In genomic region chr3:57738406-57738805, GRCh38 we compare ENCODE assay signal across 19 cellular contexts. TPM values are rescaled to one million over a fixed set of nuclear protein-coding genes. Genes with fewer than 3 reads are reported as not detected.
DNase-seq lines count a peak whose midpoint lies in the region; ATAC-seq and TF ChIP-seq lines count a peak whose summit lies in the region.
"Had no signal": no experiment of that assay in that cellular context is flagged by ENCODE, and none has a peak within 500 bp of the region (broad histone marks: within the 10 kb centered on the region; RNA-seq: fewer than 3 reads in every experiment).

No MANE protein-coding gene starts in this region.

- H3K27me3 ChIP-seq in heart left ventricle (no peaks in the 10 kb centered on the region), right cardiac atrium (ENCODE audit: control insufficient read depth, insufficient read depth) (no peaks in the 10 kb centered on the region), fibroblast of lung (ENCODE audit: control insufficient read depth, insufficient read depth, low read length) (no peaks in the 10 kb centered on the region), parathyroid adenoma (ENCODE audit: control insufficient read depth, insufficient read depth, low read length) (no peaks in the 10 kb centered on the region)

- ATAC-seq in heart left ventricle = peak; percentile 56 to 72 (median 58)
- ATAC-seq in right cardiac atrium = no peak
- no peak for ATAC-seq in GM18517 (IDR thresholded peaks at IDR 0.05; ENCODE audit: unreplicated experiment)
- ATAC-seq: A549, HepG2 had no signal

- DNase-seq in heart left ventricle = no peak
- DNase-seq in right cardiac atrium = no peak
- DNase-seq in fibroblast of lung (ENCODE audit: low read depth in 2 of 2) = no peak
- no peak for DNase-seq in NCI-H1694 (lab: John Stamatoyannopoulos, UW)
- no peak for DNase-seq in NCI-H1048 (lab: John Stamatoyannopoulos, UW)
- DNase-seq: C1 segment of cervical spinal cord; CD4-positive, alpha-beta memory T cell; COR-L47; Karpas-422; NCI-H1105 treated with DMSO at 0.1 percent for 48 hours; NCI-H146; NCI-H2029; NCI-H526 treated with DMSO at 0.1 percent for 48 hours; RPMI8226; SHP77 treated with DMSO at 0.1 percent for 48 hours had no signal

- H3K36me3 ChIP-seq in heart left ventricle (no peaks in the 10 kb centered on the region), fibroblast of lung (ENCODE audit: control insufficient read depth, insufficient read depth, low read length) (no peaks in the 10 kb centered on the region), parathyroid adenoma (ENCODE audit: control insufficient read depth, insufficient read depth, low read length) (no peaks in the 10 kb centered on the region)

- peak overlapping the region; percentile 37 to 88 (median 72) for H3K27ac ChIP-seq in heart left ventricle
- no peak overlapping the region for H3K27ac ChIP-seq in right cardiac atrium (ENCODE audit: low read length)
- no peak overlapping the region for H3K27ac ChIP-seq in fibroblast of lung (ENCODE audit: insufficient read depth, low read length)
- no peak overlapping the region for H3K27ac ChIP-seq in parathyroid adenoma
- H3K27ac ChIP-seq: A549 had no signal

- no peaks in the 10 kb centered on the region for H4K20me1 ChIP-seq in fibroblast of lung (ENCODE audit: control insufficient read depth, extremely low read depth, insufficient read depth, low read length)

- TF ChIP-seq POLR2A in heart left ventricle (IDR thresholded peaks at IDR 0.05) = no peak

- H2AFZ ChIP-seq in fibroblast of lung (ENCODE audit: low read length) = peak overlapping the region; percentile 8
- H2AFZ ChIP-seq in parathyroid adenoma = peak overlapping the region; percentile 3

- intact Hi-C loops in heart left ventricle (cut with DNase I) (no loop called here), right cardiac atrium (cut with DNase I) (no loop called here)

- TF ChIP-seq CTCF in heart left ventricle (IDR thresholded peaks at IDR 0.05) (no peak), fibroblast of lung (conservative IDR thresholded peaks at IDR 0.05 in 1 of 2, IDR thresholded peaks at IDR 0.05 in 1 of 2; ENCODE audit: low read depth in 1 of 2, low read length in 2 of 2) (no peak), parathyroid adenoma (IDR thresholded peaks at IDR 0.05) (no peak)

- H3K4me2 ChIP-seq in fibroblast of lung (ENCODE audit: extremely low read depth, insufficient read depth, low read length) (no peak overlapping the region), parathyroid adenoma (ENCODE audit: low read length) (no peak overlapping the region)
- H3K4me2 ChIP-seq: A549 had no signal

- H3K9me3 ChIP-seq in heart left ventricle (no peaks in the 10 kb centered on the region), right cardiac atrium (ENCODE audit: control insufficient read depth, low read length) (no peaks in the 10 kb centered on the region), fibroblast of lung (ENCODE audit: control insufficient read depth, insufficient read depth, low read depth, low read length) (no peaks in the 10 kb centered on the region), parathyroid adenoma (ENCODE audit: control insufficient read depth, low read length) (no peaks in the 10 kb centered on the region)
- H3K9me3 ChIP-seq: A549 had no signal

- H3K79me2 ChIP-seq in fibroblast of lung (ENCODE audit: control insufficient read depth, insufficient read depth, low read length) = no peaks in the 10 kb centered on the region
- H3K79me2 ChIP-seq in parathyroid adenoma = no peaks in the 10 kb centered on the region

- H3K4me3 ChIP-seq in heart left ventricle (no peak overlapping the region), right cardiac atrium (ENCODE audit: low read length) (no peak overlapping the region), fibroblast of lung (replicated peaks in 1 of 4; ENCODE audit: control extremely low read depth in 1 of 4, insufficient read depth in 1 of 4, low read depth in 3 of 4, low read length in 4 of 4) (no peak overlapping the region), parathyroid adenoma (ENCODE audit: low read depth, low read length) (no peak overlapping the region)
- H3K4me3 ChIP-seq: A549 had no signal

- 16 to 30% (median 23%) methylated on average over 5 of the region's 5 CpGs for WGBS in heart left ventricle, 4 donors
- 31% methylated on average over 5 of the region's 5 CpGs for WGBS in right cardiac atrium

- H3K9ac ChIP-seq in fibroblast of lung (ENCODE audit: insufficient read depth, low read length) = no peak overlapping the region
- no peak overlapping the region for H3K9ac ChIP-seq in parathyroid adenoma

- H3K4me1 ChIP-seq in heart left ventricle (peaks cover 0 to 24% (median 9%) of the 10 kb centered on the region in 12 donors), right cardiac atrium (ENCODE audit: control insufficient read depth, insufficient read depth, low read length) (peaks cover 2% of the 10 kb centered on the region), fibroblast of lung (ENCODE audit: control insufficient read depth, extremely low read depth, insufficient read depth, low read length) (no peaks in the 10 kb centered on the region), parathyroid adenoma (no peaks in the 10 kb centered on the region)
- H3K4me1 ChIP-seq: A549 had no signal

RNA-seq across cellular contexts. Expression of gene SLMAP, which starts 17.7 kb away (rescaled TPM):
- 100 to 1,000 TPM; 163 to 534 (median 290) TPM for total RNA-seq in heart left ventricle
- polyA plus RNA-seq in heart left ventricle = 100 to 1,000 TPM in 1 of 2 donors, 10 to 100 TPM in 1; 96.4 to 157 TPM
- total RNA-seq in right cardiac atrium = 100 to 1,000 TPM; 231 to 414 (median 255) TPM
- polyA plus RNA-seq in right cardiac atrium = 112 TPM
- 43.1 and 55.5 TPM in 2 replicates for total RNA-seq in fibroblast of lung
- 31.1 and 35.3 TPM in 2 replicates for polyA plus RNA-seq in fibroblast of lung
- polyA plus RNA-seq in fibroblast of lung (2012) = 20.9 and 24.8 TPM in 2 replicates
- polyA minus RNA-seq in fibroblast of lung (ENCODE audit: low replicate concordance) = 33.6 and 74.1 TPM in 2 replicates

RNA-seq across cellular contexts. Expression of gene DENND6A, which starts 45.5 kb away (rescaled TPM):
- 10 to 100 TPM; 12.3 to 27.9 (median 18.6) TPM for total RNA-seq in heart left ventricle
- 1 to 10 TPM; 4.9 to 6.3 TPM for polyA plus RNA-seq in heart left ventricle
- total RNA-seq in right cardiac atrium = 10 to 100 TPM; 13.5 to 22.1 (median 16.5) TPM
- 5.5 TPM for polyA plus RNA-seq in right cardiac atrium
- 13.4 and 14.1 TPM in 2 replicates for total RNA-seq in fibroblast of lung
- 11.2 and 11.4 TPM in 2 replicates for polyA plus RNA-seq in fibroblast of lung
- polyA plus RNA-seq in fibroblast of lung (2012) = 7.1 and 7.8 TPM in 2 replicates
- 3.3 and 5.9 TPM in 2 replicates for polyA minus RNA-seq in fibroblast of lung (ENCODE audit: low replicate concordance)

Comparison
In these comparisons a context has a peak if more than half of its experiments do, and no peak if none do; other contexts are left out.
1. ATAC-seq: peak in heart left ventricle (4 of 4); none in right cardiac atrium (0 of 2) and GM18517 (single experiment).
2. H3K27ac ChIP-seq: peak in heart left ventricle (12 of 12); none in right cardiac atrium (single experiment), fibroblast of lung (single experiment) and parathyroid adenoma (single experiment).